14 cellular contexts compared by ENCODE assay signal in genomic region chr5:164370841-164371240, GRCh38.
"Had no signal": no experiment of that assay in that cellular context is flagged by ENCODE, and none has a peak within 500 bp of the region (broad histone marks: within the 10 kb centered on the region; RNA-seq: fewer than 3 reads in every experiment).

No MANE protein-coding gene starts in this region.

- H3K9me3 ChIP-seq: adrenal gland, pancreas, testis had no signal

- H3K27me3 ChIP-seq: adrenal gland, pancreas, testis had no signal

- H3K4me1 ChIP-seq: adrenal gland, pancreas, testis had no signal

- H3K27ac ChIP-seq: adrenal gland, pancreas, testis had no signal

- H3K36me3 ChIP-seq: adrenal gland, pancreas had no signal

- H3K4me3 ChIP-seq: adrenal gland, pancreas, testis had no signal

- DNase-seq: activated CD4-positive, alpha-beta T cell treated with anti-CD3 and anti-CD28 coated beads, Interleukin-2, amount 50 U/mL, for 4 hours; activated CD4-positive, CD25-positive, alpha-beta regulatory T cell treated with anti-CD3 and anti-CD28 coated beads, Interleukin-2, amount 50 U/mL, for 72 hours; activated naive CD4-positive, alpha-beta T cell treated with anti-CD3 and anti-CD28 coated beads, Interleukin-2, amount 50 U/mL, for 16 hours; activated T-cell treated with anti-CD3 and anti-CD28 coated beads, Interleukin-2, amount 50 U/mL, for 1 hour; adrenal gland; central memory CD4-positive, alpha-beta T cell; cortex of kidney; effector CD8-positive, alpha-beta T cell; hippocampal formation; pancreas; stimulated activated CD4-positive, alpha-beta T cell treated with anti-CD3 and anti-CD28 coated beads, Interleukin-4, amount 100 ng/mL, for 1 hour; stimulated activated CD8-positive, alpha-beta memory T cell treated with anti-CD3 and anti-CD28 coated beads, Interleukin-4, amount 100 ng/mL, for 48 hours; stimulated activated naive CD8-positive, alpha-beta T cell treated with anti-CD3 and anti-CD28 coated beads, Interleukin-15, Interleukin-2, amounts not matched to agents 100 U/mL and 50 U/mL, for 24 hours; testis had no signal
